In genomic region chr21:44443891-44444285, GRCh38 we compare ENCODE assay signal across 17 cellular contexts. TPM values are rescaled to one million over a fixed set of nuclear protein-coding genes. Genes with fewer than 3 reads are reported as not detected.
DNase-seq lines count a peak whose midpoint lies in the region; ATAC-seq, FAIRE-seq and TF ChIP-seq lines count a peak whose summit lies in the region.
"Had no signal": no experiment of that assay in that cellular context is flagged by ENCODE, and none has a peak within 500 bp of the region (broad histone marks: within the 10 kb centered on the region; RNA-seq: fewer than 3 reads in every experiment).

No MANE protein-coding gene starts in this region.

- H3K4me2 ChIP-seq in DND-41 (ENCODE audit: insufficient read depth, low read length): no peak overlapping the region

- H3K79me2 ChIP-seq in DND-41 (ENCODE audit: insufficient read depth, low read length): no peaks in the 10 kb centered on the region

- H3K9ac ChIP-seq in DND-41 (ENCODE audit: low read depth, low read length) (no peak overlapping the region), kidney (ENCODE audit: low read length in 2 of 2) (no peak overlapping the region)

- no peaks in the 10 kb centered on the region for H4K20me1 ChIP-seq in DND-41 (ENCODE audit: insufficient read depth, low read length)

- H3K27ac Mint-ChIP-seq in CD8-positive, alpha-beta T cell: no peak overlapping the region

- H3K4me3 Mint-ChIP-seq in CD8-positive, alpha-beta T cell: no peak overlapping the region

- POLR2A ChIA-PET in CD8-positive, alpha-beta T cell (lab: Charles Lee): no interaction called here

- H3K36me3 Mint-ChIP-seq in CD8-positive, alpha-beta T cell: peaks cover 3% of the 10 kb centered on the region

- H3K27ac ChIP-seq in DND-41 (ENCODE audit: low read length) (no peak overlapping the region), kidney (ENCODE audit: low read depth in 2 of 2, low read length in 2 of 2) (no peak overlapping the region)
- H3K27ac ChIP-seq in CD8-positive, alpha-beta T cell (ENCODE audit: low read depth, low read length): no peak overlapping the region
- H3K27ac ChIP-seq: BLaER1 treated with 17β-estradiol and CSF1 and Interleukin-3, amounts not matched to agents 10 nM and 100 nM had no signal

- no peaks in the 10 kb centered on the region for H3K9me3 Mint-ChIP-seq in CD8-positive, alpha-beta T cell

- peak; percentile 45; the same call in 1 of the 3 replicates for ATAC-seq in DND-41 (ENCODE audit: insufficient read depth, low read depth)
- no peak for ATAC-seq in CD8-positive, alpha-beta T cell

- no peak for TF ChIP-seq CTCF in DND-41 (IDR thresholded peaks at IDR 0.05; ENCODE audit: borderline replicate concordance, extremely low read depth, low read length, poor library complexity, severe bottlenecking)
- TF ChIP-seq CTCF in kidney (IDR thresholded peaks at IDR 0.05; ENCODE audit: borderline replicate concordance, extremely low read depth, insufficient read depth): no peak
- no peak for TF ChIP-seq CTCF in CD8-positive, alpha-beta T cell (IDR thresholded peaks at IDR 0.05)

- no peak overlapping the region for H2AFZ ChIP-seq in DND-41 (ENCODE audit: low read depth, low read length)

- no peak for FAIRE-seq in kidney (lab: Jason Lieb, UNC)
- FAIRE-seq: GM18507, RCC 7860 had no signal

- no peaks in the 10 kb centered on the region for H3K4me1 Mint-ChIP-seq in CD8-positive, alpha-beta T cell (ENCODE audit: low read depth)

- H3K36me3 ChIP-seq in DND-41 (ENCODE audit: insufficient read depth, low read length): no peaks in the 10 kb centered on the region
- H3K36me3 ChIP-seq in kidney (ENCODE audit: control insufficient read depth in 1 of 2, insufficient read depth in 2 of 2, low read length in 2 of 2): no peaks in the 10 kb centered on the region
- no peaks in the 10 kb centered on the region for H3K36me3 ChIP-seq in CD8-positive, alpha-beta T cell (ENCODE audit: insufficient read depth, low read length)

- H3K9me3 ChIP-seq in DND-41 (ENCODE audit: insufficient read depth, low read length, severe bottlenecking) (no peaks in the 10 kb centered on the region), kidney (ENCODE audit: control insufficient read depth in 1 of 2, low read length in 2 of 2) (no peaks in the 10 kb centered on the region)
- no peaks in the 10 kb centered on the region for H3K9me3 ChIP-seq in CD8-positive, alpha-beta T cell (ENCODE audit: low read length)

- intact Hi-C loops in kidney (cut with DNase I): no loop called here
- intact Hi-C loops in posterior vena cava (cut with DNase I): no loop called here
- intact Hi-C loops in CD8-positive, alpha-beta T cell (cut with DNase I, micrococcal nuclease): no loop called here

- H3K27me3 Mint-ChIP-seq in CD8-positive, alpha-beta T cell (ENCODE audit: low read depth): peaks cover 7% of the 10 kb centered on the region

- no peaks in the 10 kb centered on the region for H3K27me3 ChIP-seq in DND-41 (ENCODE audit: insufficient read depth, low read length, poor library complexity)
- H3K27me3 ChIP-seq in CD8-positive, alpha-beta T cell (ENCODE audit: insufficient read depth, low read length): no peaks in the 10 kb centered on the region
- H3K27me3 ChIP-seq: BLaER1 treated with 17β-estradiol and CSF1 and Interleukin-3, amounts not matched to agents 10 nM and 100 nM had no signal

- H3K4me1 ChIP-seq in DND-41 (ENCODE audit: insufficient read depth, low read length) (no peaks in the 10 kb centered on the region), kidney (ENCODE audit: control insufficient read depth in 1 of 2, insufficient read depth in 1 of 2, low read depth in 1 of 2, low read length in 2 of 2) (no peaks in the 10 kb centered on the region)
- no peaks in the 10 kb centered on the region for H3K4me1 ChIP-seq in CD8-positive, alpha-beta T cell (ENCODE audit: insufficient read depth, low read length)

- DNase-seq in activated CD8-positive, alpha-beta memory T cell treated with anti-CD3 and anti-CD28 coated beads, Interleukin-2, amount 50 U/mL, for 4 hours: peak; percentile 11
- DNase-seq in activated CD8-positive, alpha-beta memory T cell treated with anti-CD3 and anti-CD28 coated beads for 24 hours: no peak
- DNase-seq in DND-41: no peak
- DNase-seq in kidney: peak; percentile 67
- peak; percentile 76 for DNase-seq in posterior vena cava (ENCODE audit: low spot score)
- no peak for DNase-seq in stimulated activated CD4-positive, alpha-beta T cell treated with anti-CD3 and anti-CD28 coated beads, Interleukin-2, amount 100 ng/mL, for 48 hours
- DNase-seq in CD8-positive, alpha-beta T cell: no peak
- no peak for DNase-seq in NCI-H774 (lab: John Stamatoyannopoulos, UW)
- DNase-seq: DMS 273 treated with DMSO at 0.1 percent for 48 hours, GF-D8, GOT3, NCI-H1105, NCI-H526 treated with DMSO at 0.1 percent for 48 hours had no signal

- CTCF ChIA-PET in CD8-positive, alpha-beta T cell (lab: Charles Lee): interaction anchor here (0.5 kb wide), 1 partner anchor 14 kb away, joined by 3 read pairs; no protein-coding TSS in a partner anchor

- H3K4me3 ChIP-seq in DND-41 (ENCODE audit: low read depth in 1 of 2, low read length in 2 of 2) (no peak overlapping the region), kidney (ENCODE audit: low read length in 2 of 2) (no peak overlapping the region)
- H3K4me3 ChIP-seq in CD8-positive, alpha-beta T cell (ENCODE audit: low read depth, low read length): no peak overlapping the region
- H3K4me3 ChIP-seq: BLaER1 treated with 17β-estradiol and CSF1 and Interleukin-3, amounts not matched to agents 10 nM and 100 nM had no signal

RNA-seq across cellular contexts. Expression of gene LRRC3, which starts 11.4 kb away (rescaled TPM):
- total RNA-seq in kidney (1.4 TPM), posterior vena cava (1 to 10 TPM; 1.5 to 1.8 TPM)
- polyA plus RNA-seq in kidney (ENCODE audit: insufficient read depth, low read depth, low replicate concordance): 0.60 TPM
- total RNA-seq in CD8-positive, alpha-beta T cell: under 1 TPM; 0.39 to 0.68 TPM
- total RNA-seq: MCF 10A had no signal

Comparison
In these comparisons a context has a peak if more than half of its experiments do, and no peak if none do; other contexts are left out.
1. DNase-seq: peak in activated CD8-positive, alpha-beta memory T cell treated with anti-CD3 and anti-CD28 coated beads, Interleukin-2, amount 50 U/mL, for 4 hours (single experiment), kidney (single experiment) and posterior vena cava (single experiment); none in activated CD8-positive, alpha-beta memory T cell treated with anti-CD3 and anti-CD28 coated beads for 24 hours (single experiment), DND-41 (single experiment), stimulated activated CD4-positive, alpha-beta T cell treated with anti-CD3 and anti-CD28 coated beads, Interleukin-2, amount 100 ng/mL, for 48 hours (0 of 2), CD8-positive, alpha-beta T cell (0 of 7) and NCI-H774 (single experiment).